ENCODE assay signal across 8 cellular contexts in the genomic region with DNA sequence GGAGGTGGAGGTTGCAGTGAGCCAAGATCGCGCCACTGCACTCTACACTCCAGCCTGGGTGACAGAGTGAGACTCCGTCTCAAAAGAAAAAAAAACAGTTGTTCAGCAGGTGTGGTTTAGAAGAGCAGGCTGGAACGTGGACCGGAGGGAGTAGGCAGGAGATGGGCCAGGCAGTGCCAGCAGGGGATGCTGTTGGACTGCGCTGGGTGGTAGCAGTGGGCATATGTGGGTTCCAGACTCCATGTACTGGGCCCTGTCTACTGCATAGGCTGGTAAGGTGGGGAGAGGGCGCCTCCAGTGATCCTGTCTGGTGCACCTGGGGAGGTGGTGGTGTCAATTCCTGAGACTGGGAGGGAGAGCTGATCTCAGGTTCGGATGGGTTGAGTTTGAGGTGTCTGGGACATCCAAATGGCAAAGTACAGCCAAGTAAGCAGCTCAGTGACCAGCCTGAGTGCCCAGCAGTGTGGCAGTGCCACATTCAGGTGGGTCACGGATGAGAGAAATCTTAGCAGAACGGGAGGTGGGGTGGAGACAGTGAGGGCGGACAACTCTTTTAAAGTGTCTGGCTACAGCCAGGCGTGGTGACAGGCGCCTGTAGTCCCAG. TPM values are rescaled to one million over a fixed set of nuclear protein-coding genes. Genes with fewer than 3 reads are reported as not detected.
A peak's percentile ranks its signal among the peaks of the same experiment; 100 is the strongest.
DNase-seq lines count a peak whose midpoint lies in the region; ATAC-seq, FAIRE-seq and TF ChIP-seq lines count a peak whose summit lies in the region.

No MANE protein-coding gene starts in this region.

- H3K9me2 ChIP-seq in GM23248 (ENCODE audit: insufficient read depth) = no peaks in the 10 kb centered on the region

- no peak for FAIRE-seq in RCC 7860 (lab: Jason Lieb, UNC)

- no peak overlapping the region for H3K4me2 ChIP-seq in GM23248 (ENCODE audit: unreplicated experiment)

- H3K36me3 ChIP-seq in GM23248 (ENCODE audit: low read depth) = no peaks in the 10 kb centered on the region
- no peaks in the 10 kb centered on the region for H3K36me3 ChIP-seq in iPS DF 6.9 (ENCODE audit: control insufficient read depth, insufficient read depth, low read length)

- CTCF ChIA-PET in AG04449 (lab: Yijun Ruan, JAX) = interaction anchor here (0.7 to 3.2 kb wide), 7 partner anchors 8 to 277 kb away, joined by 3 to 18 read pairs (median 3); no protein-coding TSS in a partner anchor

- peak; percentile 85 for ATAC-seq in SK-N-SH treated with all-trans-retinoic acid at 6 μM for 48 hours
- peak; percentile 90 for ATAC-seq in activated naive CD8-positive, alpha-beta T cell treated with anti-CD3 and anti-CD28 coated beads, Interleukin-2, amount 10 ng/mL, durations not matched to agents 7 days and 5 days (ENCODE audit: low read depth)

- H3K27me3 ChIP-seq in GM23248 (replicated peaks; ENCODE audit: insufficient read depth) (no peaks in the 10 kb centered on the region), iPS DF 6.9 (ENCODE audit: control insufficient read depth, insufficient read depth, low read length) (no peaks in the 10 kb centered on the region)

- no peaks in the 10 kb centered on the region for H3K79me2 ChIP-seq in GM23248 (ENCODE audit: insufficient read depth)

- H3K9me3 Mint-ChIP-seq in activated naive CD8-positive, alpha-beta T cell treated with anti-CD3 and anti-CD28 coated beads, Interleukin-2, amount 10 ng/mL, durations not matched to agents 7 days and 5 days = no peaks in the 10 kb centered on the region

- H3K4me1 ChIP-seq in GM23248 (ENCODE audit: insufficient read depth) (peaks cover 9% of the 10 kb centered on the region), iPS DF 6.9 (ENCODE audit: control insufficient read depth, insufficient read depth, low read length) (no peaks in the 10 kb centered on the region)

- H3K4me3 ChIP-seq in AG04449 (ENCODE audit: low read depth, low read length) = no peak overlapping the region
- no peak overlapping the region for H3K4me3 ChIP-seq in GM23248
- H3K4me3 ChIP-seq in iPS DF 6.9 (ENCODE audit: low read length) = no peak overlapping the region

- peaks cover 17% of the 10 kb centered on the region for H3K36me3 Mint-ChIP-seq in activated naive CD8-positive, alpha-beta T cell treated with anti-CD3 and anti-CD28 coated beads, Interleukin-2, amount 10 ng/mL, durations not matched to agents 7 days and 5 days

- no peak for DNase-seq in AG04449 (ENCODE audit: low read depth, low spot score)
- peak; percentile 47 for DNase-seq in GM23248
- DNase-seq in activated naive CD8-positive, alpha-beta T cell treated with anti-CD3 and anti-CD28 coated beads, Interleukin-2, amount 10 ng/mL, durations not matched to agents 7 days and 5 days = peak; percentile 63
- peak; percentile 20 for DNase-seq in iPS DF 6.9 (ENCODE audit: low read depth, low spot score)
- DNase-seq in stimulated activated CD4-positive, alpha-beta T cell treated with anti-CD3 and anti-CD28 coated beads, TNF-alpha, amount 100 ng/mL, for 1 hour (ENCODE audit: low read depth in 3 of 3, low spot score in 1 of 3) = peak; percentile 8 to 28 (median 21)
- no peak for DNase-seq in NK-92 (lab: John Stamatoyannopoulos, UW; ENCODE audit: unreplicated experiment)
- DNase-seq in RCC 7860 (ENCODE audit: low spot score) = no peak

- 87 to 89% methylated on average over 13 of the region's 13 CpGs for WGBS in GM23248 (ENCODE audit: low coverage in 1 of 2, low lambda C conversion rate in 2 of 2, missing lambda C conversion rate in 2 of 2), 2 experiments
- WGBS in iPS DF 6.9 (ENCODE audit: insufficient coverage, insufficient read length) = no CpG with 5 or more reads among the region's 13 CpGs

- no peaks in the 10 kb centered on the region for H3K27me3 Mint-ChIP-seq in activated naive CD8-positive, alpha-beta T cell treated with anti-CD3 and anti-CD28 coated beads, Interleukin-2, amount 10 ng/mL, durations not matched to agents 7 days and 5 days

- H3K4me1 Mint-ChIP-seq in activated naive CD8-positive, alpha-beta T cell treated with anti-CD3 and anti-CD28 coated beads, Interleukin-2, amount 10 ng/mL, durations not matched to agents 7 days and 5 days = peaks cover 21% of the 10 kb centered on the region

- in situ Hi-C loops in GM23248 (cut with MboI) = no loop called here

- H3K9me3 ChIP-seq in GM23248 (ENCODE audit: low read depth) = no peaks in the 10 kb centered on the region
- no peaks in the 10 kb centered on the region for H3K9me3 ChIP-seq in iPS DF 6.9 (ENCODE audit: control insufficient read depth, insufficient read depth, low read length)

- no peak overlapping the region for H2AFZ ChIP-seq in GM23248

- no peak overlapping the region for H3K9ac ChIP-seq in GM23248

- peak; percentile 78 for TF ChIP-seq CTCF in AG04449 (IDR thresholded peaks at IDR 0.05; ENCODE audit: insufficient read depth, low read length, missing control alignments)

- POLR2A ChIA-PET in AG04449 (lab: Yijun Ruan, JAX) = no interaction called here
- POLR2A ChIA-PET in activated naive CD8-positive, alpha-beta T cell treated with anti-CD3 and anti-CD28 coated beads, Interleukin-2, amount 10 ng/mL, durations not matched to agents 7 days and 5 days (lab: Charles Lee) = interaction anchor here (1.0 to 1.5 kb wide), 3 partner anchors 13 to 36 kb away, joined by 3 to 4 read pairs (median 3); a partner anchor contains a TSS

- H3K27ac Mint-ChIP-seq in activated naive CD8-positive, alpha-beta T cell treated with anti-CD3 and anti-CD28 coated beads, Interleukin-2, amount 10 ng/mL, durations not matched to agents 7 days and 5 days = peak overlapping the region; percentile 71

- H4K20me1 ChIP-seq in GM23248 (ENCODE audit: insufficient read depth) = no peaks in the 10 kb centered on the region

- H3K27ac ChIP-seq in GM23248 = no peak overlapping the region
- no peak overlapping the region for H3K27ac ChIP-seq in iPS DF 6.9 (ENCODE audit: low read length)

- no peak overlapping the region for H3K4me3 Mint-ChIP-seq in activated naive CD8-positive, alpha-beta T cell treated with anti-CD3 and anti-CD28 coated beads, Interleukin-2, amount 10 ng/mL, durations not matched to agents 7 days and 5 days

- peaks cover 9% of the 10 kb centered on the region for H3F3A ChIP-seq in GM23248 (ENCODE audit: insufficient read depth)

TF ChIP-seq in SK-N-SH treated with all-trans-retinoic acid at 6 μM for 48 hours, 23 proteins besides CTCF, POLR2A, EP300 and RAD21:
- TF ChIP-seq ARNTL (CRISPR knock-in tag; IDR thresholded peaks at IDR 0.05; ENCODE audit: borderline replicate concordance, low read depth) (no peak), ZC3H10 (CRISPR knock-in tag; IDR thresholded peaks at IDR 0.05) (no peak), BACH2 (CRISPR knock-in tag; IDR thresholded peaks at IDR 0.05; ENCODE audit: borderline replicate concordance) (no peak), PPARA (CRISPR knock-in tag; IDR thresholded peaks at IDR 0.05; ENCODE audit: borderline replicate concordance) (no peak)
- TF ChIP-seq, protein P1, sequence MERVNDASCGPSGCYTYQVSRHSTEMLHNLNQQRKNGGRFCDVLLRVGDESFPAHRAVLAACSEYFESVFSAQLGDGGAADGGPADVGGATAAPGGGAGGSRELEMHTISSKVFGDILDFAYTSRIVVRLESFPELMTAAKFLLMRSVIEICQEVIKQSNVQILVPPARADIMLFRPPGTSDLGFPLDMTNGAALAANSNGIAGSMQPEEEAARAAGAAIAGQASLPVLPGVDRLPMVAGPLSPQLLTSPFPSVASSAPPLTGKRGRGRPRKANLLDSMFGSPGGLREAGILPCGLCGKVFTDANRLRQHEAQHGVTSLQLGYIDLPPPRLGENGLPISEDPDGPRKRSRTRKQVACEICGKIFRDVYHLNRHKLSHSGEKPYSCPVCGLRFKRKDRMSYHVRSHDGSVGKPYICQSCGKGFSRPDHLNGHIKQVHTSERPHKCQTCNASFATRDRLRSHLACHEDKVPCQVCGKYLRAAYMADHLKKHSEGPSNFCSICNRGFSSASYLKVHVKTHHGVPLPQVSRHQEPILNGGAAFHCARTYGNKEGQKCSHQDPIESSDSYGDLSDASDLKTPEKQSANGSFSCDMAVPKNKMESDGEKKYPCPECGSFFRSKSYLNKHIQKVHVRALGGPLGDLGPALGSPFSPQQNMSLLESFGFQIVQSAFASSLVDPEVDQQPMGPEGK (CRISPR knock-in tag; IDR thresholded peaks at IDR 0.05; ENCODE audit: borderline replicate concordance) = no peak
TF ChIP-seq in SK-N-SH treated with all-trans-retinoic acid at 6 μM for 48 hours: peak in this region for 0.

RNA-seq across cellular contexts. Expression of a gene that starts 25.9 kb away (rescaled TPM):
- 10.7 and 13.1 TPM in 2 replicates for total RNA-seq in GM23248 (2014; rRNA removed; shearing (Covaris generic))
- polyA plus RNA-seq in GM23248 (2016; fragmentation: Nextera tagmentation; extraction: Ambion mirVana) = 17.4 and 17.6 TPM in 2 replicates
- total RNA-seq in activated naive CD8-positive, alpha-beta T cell treated with anti-CD3 and anti-CD28 coated beads, Interleukin-2, amount 10 ng/mL, durations not matched to agents 7 days and 5 days = 10 to 100 TPM; 23.2 to 24.1 TPM

RNA-seq across cellular contexts. Expression of a gene that starts 35.7 kb away (rescaled TPM):
- 76.1 and 91.3 TPM in 2 replicates for total RNA-seq in GM23248 (2014; rRNA removed; shearing (Covaris generic))
- 77.9 and 82.9 TPM in 2 replicates for polyA plus RNA-seq in GM23248 (2016; fragmentation: Nextera tagmentation; extraction: Ambion mirVana)
- total RNA-seq in activated naive CD8-positive, alpha-beta T cell treated with anti-CD3 and anti-CD28 coated beads, Interleukin-2, amount 10 ng/mL, durations not matched to agents 7 days and 5 days = 10 to 100 TPM; 38.8 to 43.1 TPM

RNA-seq across cellular contexts. Expression of a gene that starts 39.0 kb away (rescaled TPM):
- 246 TPM in 2 replicates for total RNA-seq in GM23248 (2014; rRNA removed; shearing (Covaris generic))
- 302 and 306 TPM in 2 replicates for polyA plus RNA-seq in GM23248 (2016; fragmentation: Nextera tagmentation; extraction: Ambion mirVana)
- total RNA-seq in activated naive CD8-positive, alpha-beta T cell treated with anti-CD3 and anti-CD28 coated beads, Interleukin-2, amount 10 ng/mL, durations not matched to agents 7 days and 5 days = 10 to 100 TPM; 93.8 to 99.3 TPM

RNA-seq across cellular contexts. Expression of a gene that starts 58.9 kb away (rescaled TPM):
- 91.3 and 98.6 TPM in 2 replicates for total RNA-seq in GM23248 (2014; rRNA removed; shearing (Covaris generic))
- 74.5 and 74.9 TPM in 2 replicates for polyA plus RNA-seq in GM23248 (2016; fragmentation: Nextera tagmentation; extraction: Ambion mirVana)
- total RNA-seq in activated naive CD8-positive, alpha-beta T cell treated with anti-CD3 and anti-CD28 coated beads, Interleukin-2, amount 10 ng/mL, durations not matched to agents 7 days and 5 days = 100 to 1,000 TPM; 105 to 111 TPM

Comparison
In these comparisons a context has a peak if more than half of its experiments do, and no peak if none do; other contexts are left out.
1. DNase-seq: peak in GM23248 (single experiment), activated naive CD8-positive, alpha-beta T cell treated with anti-CD3 and anti-CD28 coated beads, Interleukin-2, amount 10 ng/mL, durations not matched to agents 7 days and 5 days (single experiment), iPS DF 6.9 (single experiment) and stimulated activated CD4-positive, alpha-beta T cell treated with anti-CD3 and anti-CD28 coated beads, TNF-alpha, amount 100 ng/mL, for 1 hour (3 of 3); none in AG04449 (single experiment), NK-92 (single experiment) and RCC 7860 (single experiment).